Comparison of ENCODE assay signal across 1 cellular context in the genomic region with DNA sequence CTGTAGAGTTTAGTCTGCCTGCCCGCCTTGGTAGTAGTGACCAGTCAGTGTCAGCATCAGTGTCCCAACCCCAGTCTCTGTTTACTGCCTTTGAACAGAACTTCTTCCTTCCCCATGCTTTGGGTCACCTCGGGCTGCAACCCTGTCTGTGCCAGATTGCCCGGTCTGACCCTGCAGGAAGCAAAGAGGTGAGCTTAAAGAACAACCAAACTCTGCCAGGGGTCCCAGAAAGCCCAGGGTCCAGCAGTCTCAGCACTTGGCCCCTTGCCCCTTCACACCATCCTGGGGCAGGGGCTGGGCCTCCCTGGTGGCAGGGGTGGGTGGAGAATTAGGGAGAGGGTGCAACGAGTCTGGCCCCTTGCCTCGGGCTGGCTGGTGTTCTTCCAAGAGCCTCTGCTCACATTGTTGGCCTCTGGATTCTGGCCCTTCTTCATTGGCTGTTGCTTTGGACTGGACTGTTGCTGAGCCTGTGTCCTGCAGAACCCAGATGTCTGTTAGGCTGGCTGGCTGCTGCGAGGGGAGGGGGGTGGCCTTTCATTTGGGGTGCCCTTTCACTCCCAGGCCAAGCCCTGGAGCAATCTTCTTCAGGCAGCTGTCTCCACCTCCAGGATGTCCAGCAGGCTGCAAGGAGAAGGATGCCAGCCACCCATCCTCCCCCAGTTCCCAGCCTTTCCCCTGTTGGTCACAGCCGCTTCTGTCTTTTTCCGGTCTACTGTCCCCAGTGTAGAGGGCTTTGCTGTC.
TF ChIP-seq lines count a peak whose summit lies in the region.

No MANE protein-coding gene starts in this region.

TF ChIP-seq in HepG2, 621 proteins besides CTCF, POLR2A, EP300 and RAD21:
- TF ChIP-seq ZNF33B (CRISPR knock-in tag; IDR thresholded peaks at IDR 0.05) (no peak), AGO2 (optimal IDR thresholded peaks at IDR 0.05; ENCODE audit: low read depth, low read length) (peak; percentile 53)
